17 cellular contexts compared by ENCODE assay signal in the genomic region with DNA sequence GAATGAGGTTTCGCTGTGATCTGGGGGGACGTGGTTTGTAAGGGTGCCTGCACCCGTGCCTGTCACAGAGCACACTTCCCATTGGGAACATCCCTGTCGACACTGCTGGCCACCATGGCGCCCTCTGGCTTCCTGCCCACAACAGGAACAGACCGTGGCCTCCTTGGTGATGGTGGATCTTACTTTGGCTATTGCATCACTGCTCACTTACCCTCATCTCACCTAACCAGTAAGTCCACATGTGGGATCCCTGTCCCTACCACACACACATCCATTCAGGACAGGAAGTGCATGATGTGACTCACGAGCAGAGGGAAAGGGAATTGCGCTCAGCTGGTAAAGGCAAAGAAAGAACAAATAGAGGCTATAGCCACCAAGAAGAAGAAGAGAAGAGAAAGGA. TPM values are rescaled to one million over a fixed set of nuclear protein-coding genes. Genes with fewer than 3 reads are reported as not detected.
DNase-seq lines count a peak whose midpoint lies in the region; ATAC-seq and TF ChIP-seq lines count a peak whose summit lies in the region.
"Had no signal": no experiment of that assay in that cellular context is flagged by ENCODE, and none has a peak within 500 bp of the region (broad histone marks: within the 10 kb centered on the region; RNA-seq: fewer than 3 reads in every experiment).

No MANE protein-coding gene starts in this region.

- H3K27me3 Mint-ChIP-seq in H9 (ENCODE audit: low read depth) = peaks cover 17% of the 10 kb centered on the region

- H3K36me3 ChIP-seq in PC-3 (ENCODE audit: low read depth, low read length) = no peaks in the 10 kb centered on the region
- H3K36me3 ChIP-seq in trophoblast cell (ENCODE audit: control insufficient read depth in 1 of 2, insufficient read depth in 2 of 2, low read length in 2 of 2) = no peaks in the 10 kb centered on the region
- H3K36me3 ChIP-seq: spleen had no signal

- no peaks in the 10 kb centered on the region for H3K79me1 ChIP-seq in H9 (ENCODE audit: insufficient read depth, low read depth, low read length, poor library complexity, severe bottlenecking)
- H3K79me1 ChIP-seq in trophoblast cell (ENCODE audit: low read length) = peaks cover 3% of the 10 kb centered on the region

- no peak overlapping the region for H2BK20ac ChIP-seq in H9 (ENCODE audit: low read depth, low read length, poor library complexity, severe bottlenecking)

- H2BK12ac ChIP-seq in H9 (ENCODE audit: insufficient read length, low read depth, low read length) = no peak overlapping the region
- peak overlapping the region; percentile 37 for H2BK12ac ChIP-seq in trophoblast cell (ENCODE audit: low read length)

- peaks cover 28 to 32% of the 10 kb centered on the region in 2 experiments for H3K4me1 Mint-ChIP-seq in H9

- no peaks in the 10 kb centered on the region; a peak in 1 of 5 replicates for H3K9me3 Mint-ChIP-seq in H9
- H3K9me3 Mint-ChIP-seq: activated T-cell treated with anti-CD3 and anti-CD28 coated beads, Interleukin-2, amount 50 U/mL, for 72 hours; type B pancreatic cell had no signal

- H3K23ac ChIP-seq in H9 (ENCODE audit: insufficient read length, low read depth, low read length) (no peak overlapping the region), trophoblast cell (ENCODE audit: low read length) (no peak overlapping the region)

- no peak overlapping the region for H3K4me3 Mint-ChIP-seq in H9
- H3K4me3 Mint-ChIP-seq: activated naive CD8-positive, alpha-beta T cell; activated T-cell treated with anti-CD3 and anti-CD28 coated beads, Interleukin-2, amount 50 U/mL, for 72 hours; immature natural killer cell; type B pancreatic cell had no signal

- no peak overlapping the region for H2BK120ac ChIP-seq in H9 (ENCODE audit: low read depth, low read length, poor library complexity, severe bottlenecking)
- H2BK120ac ChIP-seq in trophoblast cell (ENCODE audit: insufficient read depth, low read length, poor library complexity) = no peak overlapping the region

- no peaks in the 10 kb centered on the region for H3F3A ChIP-seq in PC-3 (ENCODE audit: low read length, unreplicated experiment)

- H4K91ac ChIP-seq in H9 (ENCODE audit: insufficient read length, low read depth, low read length) = no peak overlapping the region
- H4K91ac ChIP-seq in trophoblast cell (ENCODE audit: low read depth, low read length) = peak overlapping the region; percentile 5

- H3K4me2 ChIP-seq in H9 (ENCODE audit: insufficient read depth, insufficient read length, low read length) (no peak overlapping the region), PC-3 (ENCODE audit: low read length) (no peak overlapping the region), trophoblast cell (ENCODE audit: low read length) (no peak overlapping the region)

- CTCF ChIA-PET in PC-3 (lab: Charles Lee) = no interaction called here

- no CpG with 5 or more reads among the region's 8 CpGs for WGBS in H9 (ENCODE audit: extremely low coverage, insufficient read length, low lambda C conversion rate)
- no CpG with 5 or more reads among the region's 8 CpGs for WGBS in trophoblast cell (ENCODE audit: extremely low coverage, insufficient coverage, insufficient read length)

- no peak overlapping the region for H3K27ac ChIP-seq in H9 (ENCODE audit: insufficient read length, low read depth, low read length)
- no peak overlapping the region; the same call in 1 of the 2 replicates for H3K27ac ChIP-seq in PC-3 (ENCODE audit: low read length)
- no peak overlapping the region for H3K27ac ChIP-seq in trophoblast cell (ENCODE audit: low read depth, low read length)
- H3K27ac ChIP-seq: spleen had no signal

- no peaks in the 10 kb centered on the region for H3K23me2 ChIP-seq in H9 (ENCODE audit: insufficient read length, low read depth, low read length, poor library complexity, severe bottlenecking)

- peak overlapping the region in 2 of 3 experiments; percentile 27 to 52; a peak in 2 of 7 replicates for H3K27ac Mint-ChIP-seq in H9
- H3K27ac Mint-ChIP-seq: activated naive CD8-positive, alpha-beta T cell; activated T-cell treated with anti-CD3 and anti-CD28 coated beads, Interleukin-2, amount 50 U/mL, for 72 hours; immature natural killer cell; type B pancreatic cell had no signal

- H3K9ac ChIP-seq in H9 (ENCODE audit: extremely low read depth, insufficient read length, low read length) (no peak overlapping the region), PC-3 (ENCODE audit: low read length) (no peak overlapping the region), trophoblast cell (ENCODE audit: low read length) (no peak overlapping the region)

- H3K9me3 ChIP-seq in H9 (ENCODE audit: control insufficient read depth, low read depth, low read length) (no peaks in the 10 kb centered on the region), PC-3 (ENCODE audit: low read length) (no peaks in the 10 kb centered on the region), trophoblast cell (ENCODE audit: insufficient read depth, low read depth, low read length) (no peaks in the 10 kb centered on the region)
- H3K9me3 ChIP-seq: spleen had no signal

- POLR2A ChIA-PET in PC-3 (lab: Charles Lee; ENCODE audit: unreplicated experiment) = no interaction called here

- H2BK5ac ChIP-seq in H9 (ENCODE audit: insufficient read length, low read length) = no peak overlapping the region
- H2BK5ac ChIP-seq in trophoblast cell (ENCODE audit: low read depth, low read length, poor library complexity) = no peak overlapping the region

- H3K56ac ChIP-seq in H9 (ENCODE audit: insufficient read length, low read depth, low read length) = no peak overlapping the region

- H3K36me3 Mint-ChIP-seq in H9 (ENCODE audit: insufficient read depth in 1 of 3, low read depth in 3 of 3) = no peaks in the 10 kb centered on the region
- H3K36me3 Mint-ChIP-seq: activated naive CD8-positive, alpha-beta T cell; immature natural killer cell; type B pancreatic cell had no signal

- no peak overlapping the region for H3K14ac ChIP-seq in H9 (ENCODE audit: insufficient read depth, low read length)
- no peak overlapping the region for H3K14ac ChIP-seq in trophoblast cell (ENCODE audit: low read length)

- H4K12ac ChIP-seq in trophoblast cell (ENCODE audit: low read depth, low read length) = no peak overlapping the region

- BruUV-seq in PC-3 (replicated peaks; lab: Mats Ljungman, UMichigan) = no TSS peak

- H3T11ph ChIP-seq in H9 (ENCODE audit: low read length) = no peak overlapping the region

- H3K4ac ChIP-seq in H9 (ENCODE audit: low read depth, low read length) = no peak overlapping the region
- no peak overlapping the region for H3K4ac ChIP-seq in trophoblast cell (ENCODE audit: low read depth, low read length)

- DNase-seq in H9 = no peak
- DNase-seq in PC-3 = peak; percentile 72
- DNase-seq in fibroblast of mammary gland (ENCODE audit: low read depth) = peak; percentile 15
- peak; percentile 78 to 91 for DNase-seq in trophoblast cell
- DNase-seq in AG08395 (ENCODE audit: low spot score) = no peak
- DNase-seq in nucleus accumbens (lab: John Stamatoyannopoulos, UW) = no peak
- DNase-seq: activated T-cell treated with anti-CD3 and anti-CD28 coated beads, Interleukin-2, amount 50 U/mL, for 72 hours; effector CD8-positive, alpha-beta T cell; immature natural killer cell; Karpas-422; NCI-H1092 treated with DMSO at 0.1 percent for 48 hours; NCI-H2081; spleen; stimulated activated CD4-positive, alpha-beta T cell treated with anti-CD3 and anti-CD28 coated beads, Interleukin-4, amount 100 ng/mL, for 4 hours had no signal

- H3K4me1 ChIP-seq in H9 (ENCODE audit: insufficient read depth, low read length) (peaks cover 14% of the 10 kb centered on the region; the same call in 1 of the 2 replicates), PC-3 (ENCODE audit: insufficient read depth, low read length) (peaks cover 22% of the 10 kb centered on the region), trophoblast cell (ENCODE audit: control insufficient read depth in 1 of 2, insufficient read depth in 2 of 2, low read length in 2 of 2) (peaks cover 9 to 19% of the 10 kb centered on the region in 2 experiments)

- no peaks in the 10 kb centered on the region for H4K20me1 ChIP-seq in H9 (ENCODE audit: control insufficient read depth, insufficient read depth, insufficient read length)
- H4K20me1 ChIP-seq in PC-3 (ENCODE audit: low read length) = no peaks in the 10 kb centered on the region

- no peak overlapping the region for H2AFZ ChIP-seq in H9 (ENCODE audit: low read length)
- no peak overlapping the region for H2AFZ ChIP-seq in PC-3 (ENCODE audit: low read length)
- H2AFZ ChIP-seq in trophoblast cell (ENCODE audit: insufficient read depth, low read length, poor library complexity) = no peak overlapping the region

- ATAC-seq in PC-3 (0 out of 2 replicates have a peak, but pooled peaks have one; percentile 6), HG02623 (IDR thresholded peaks at IDR 0.05; ENCODE audit: unreplicated experiment) (no peak)
- ATAC-seq: activated T-cell treated with anti-CD3 and anti-CD28 coated beads, Interleukin-2, amount 50 U/mL, for 72 hours had no signal

- H3K27me3 ChIP-seq in H9 (ENCODE audit: insufficient read depth, low read length) = no peaks in the 10 kb centered on the region
- H3K27me3 ChIP-seq in PC-3 (ENCODE audit: low read length) = no peaks in the 10 kb centered on the region
- no peaks in the 10 kb centered on the region for H3K27me3 ChIP-seq in trophoblast cell (ENCODE audit: insufficient read depth, low read length)

- H3K9me2 ChIP-seq in PC-3 (replicated peaks; ENCODE audit: low read length) = no peaks in the 10 kb centered on the region

- no peak overlapping the region for H4K5ac ChIP-seq in H9 (ENCODE audit: insufficient read length, low read depth, low read length)

- H3K79me2 ChIP-seq in H9 (ENCODE audit: insufficient read depth, low read length) (no peaks in the 10 kb centered on the region), PC-3 (ENCODE audit: low read length) (no peaks in the 10 kb centered on the region), trophoblast cell (ENCODE audit: control insufficient read depth, insufficient read depth, low read length, poor library complexity) (no peaks in the 10 kb centered on the region)

- H3K18ac ChIP-seq in H9 (ENCODE audit: insufficient read length, low read depth, low read length) (no peak overlapping the region), trophoblast cell (ENCODE audit: low read length) (no peak overlapping the region)

- intact Hi-C loops in PC-3 (cut with micrococcal nuclease) = loop anchor here (5.0 to 10.0 kb wide), 4 partner anchors 180 to 347 kb away; no protein-coding TSS in a partner anchor

- H2AK5ac ChIP-seq in H9 (ENCODE audit: insufficient read length, low read length) (no peak overlapping the region), trophoblast cell (ENCODE audit: low read length) (no peak overlapping the region)

- no peak overlapping the region for H2BK15ac ChIP-seq in H9 (ENCODE audit: low read depth, low read length)

- peak; percentile 35; the same call in 2 of the 3 replicates for TF ChIP-seq CTCF in H9 (conservative IDR thresholded peaks at IDR 0.05)
- TF ChIP-seq CTCF in PC-3 (conservative IDR thresholded peaks at IDR 0.05; ENCODE audit: low read depth, low read length) = no peak
- TF ChIP-seq CTCF in fibroblast of mammary gland (conservative IDR thresholded peaks at IDR 0.05; ENCODE audit: control insufficient read depth, insufficient read depth, low read depth, low read length) = no peak

- H3K4me3 ChIP-seq in PC-3 (ENCODE audit: low read length) (no peak overlapping the region), fibroblast of mammary gland (ENCODE audit: control insufficient read depth, low read depth, low read length) (no peak overlapping the region), trophoblast cell (ENCODE audit: low read depth, low read length) (no peak overlapping the region)
- H3K4me3 ChIP-seq: spleen had no signal

- no peak overlapping the region for H4K8ac ChIP-seq in H9 (replicated peaks; ENCODE audit: insufficient read length, low read depth, low read length)
- H4K8ac ChIP-seq in trophoblast cell (ENCODE audit: low read depth, low read length) = no peak overlapping the region

RNA-seq across cellular contexts. Expression of a gene that starts 26.2 kb away (rescaled TPM):
- total RNA-seq in H9 (2021) (176 and 177 TPM in 2 replicates), PC-3 (2014; rRNA removed) (128 and 177 TPM in 2 replicates)
- 363 and 367 TPM in 2 replicates for polyA plus RNA-seq in trophoblast cell (2013)

Comparison
In these comparisons a context has a peak if more than half of its experiments do, and no peak if none do; other contexts are left out.
1. DNase-seq: peak in PC-3 (single experiment), fibroblast of mammary gland (single experiment) and trophoblast cell (2 of 2); none in H9 (single experiment), AG08395 (single experiment) and nucleus accumbens (0 of 56).